In the genomic region with DNA sequence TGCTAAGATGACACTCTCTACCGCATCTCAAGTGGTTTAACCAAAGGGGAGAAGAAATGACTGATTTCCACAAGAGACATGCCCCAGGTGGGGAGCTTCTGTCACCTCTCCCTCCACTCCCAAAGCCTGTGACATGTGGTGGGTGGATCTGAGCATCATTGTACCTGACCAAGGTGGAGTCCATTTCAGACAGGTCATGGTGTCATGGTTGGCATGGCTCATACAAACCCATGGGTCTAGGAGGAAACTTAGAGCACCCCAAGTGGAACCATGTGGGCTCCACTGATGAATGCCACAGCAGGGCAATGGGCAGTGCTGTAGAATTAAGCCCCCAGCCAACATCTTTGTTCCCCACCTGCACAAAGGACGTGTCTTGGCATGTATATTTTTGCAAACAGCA, we compare ENCODE assay signal across 28 cellular contexts.
"Had no signal": no experiment of that assay in that cellular context is flagged by ENCODE, and none has a peak within 500 bp of the region (broad histone marks: within the 10 kb centered on the region; RNA-seq: fewer than 3 reads in every experiment).

No MANE protein-coding gene starts in this region.

- H3K27me3 Mint-ChIP-seq: activated CD4-positive, alpha-beta memory T cell treated with anti-CD3 and anti-CD28 coated beads for 36 hours; activated CD8-positive, alpha-beta memory T cell treated with anti-CD3 and anti-CD28 coated beads, Interleukin-2, amount 10 ng/mL, durations not matched to agents 7 days and 5 days; activated naive CD8-positive, alpha-beta T cell treated with anti-CD3 and anti-CD28 coated beads, Interleukin-2, amount 10 ng/mL, durations not matched to agents 7 days and 5 days; central memory CD8-positive, alpha-beta T cell; naive B cell; T-helper 17 cell had no signal

- H3K36me3 Mint-ChIP-seq: activated CD8-positive, alpha-beta memory T cell treated with anti-CD3 and anti-CD28 coated beads, Interleukin-2, amount 10 ng/mL, durations not matched to agents 7 days and 5 days; activated naive CD8-positive, alpha-beta T cell treated with anti-CD3 and anti-CD28 coated beads, Interleukin-2, amount 10 ng/mL, durations not matched to agents 7 days and 5 days; neural progenitor cell had no signal

- H3K4me3 Mint-ChIP-seq: activated CD4-positive, alpha-beta memory T cell treated with anti-CD3 and anti-CD28 coated beads for 36 hours; activated CD8-positive, alpha-beta memory T cell treated with anti-CD3 and anti-CD28 coated beads, Interleukin-2, amount 10 ng/mL, durations not matched to agents 7 days and 5 days; activated naive CD8-positive, alpha-beta T cell treated with anti-CD3 and anti-CD28 coated beads, Interleukin-2, amount 10 ng/mL, durations not matched to agents 7 days and 5 days; central memory CD8-positive, alpha-beta T cell; neural progenitor cell; T-helper 17 cell had no signal

- H3K27ac Mint-ChIP-seq: activated CD4-positive, alpha-beta memory T cell treated with anti-CD3 and anti-CD28 coated beads for 36 hours; activated CD8-positive, alpha-beta memory T cell treated with anti-CD3 and anti-CD28 coated beads, Interleukin-2, amount 10 ng/mL, durations not matched to agents 7 days and 5 days; activated naive CD8-positive, alpha-beta T cell treated with anti-CD3 and anti-CD28 coated beads, Interleukin-2, amount 10 ng/mL, durations not matched to agents 7 days and 5 days; neural progenitor cell; T-helper 17 cell had no signal

- H3K36me3 ChIP-seq: breast epithelium, gastroesophageal sphincter, heart left ventricle, lower lobe of right lung, neural progenitor cell, ovary, prostate gland, thyroid gland had no signal

- H3K27me3 ChIP-seq: breast epithelium, gastroesophageal sphincter, heart left ventricle, neural progenitor cell, ovary, thyroid gland had no signal

- FAIRE-seq: colon, keratinocyte had no signal

- DNase-seq: activated CD4-positive, alpha-beta memory T cell treated with anti-CD3 and anti-CD28 coated beads for 36 hours; activated CD8-positive, alpha-beta memory T cell treated with anti-CD3 and anti-CD28 coated beads, Interleukin-2, amount 10 ng/mL, durations not matched to agents 7 days and 5 days; activated naive CD4-positive, alpha-beta T cell; activated naive CD8-positive, alpha-beta T cell treated with anti-CD3 and anti-CD28 coated beads, Interleukin-2, amount 10 ng/mL, durations not matched to agents 7 days and 5 days; activated T-cell treated with anti-CD3 and anti-CD28 coated beads for 4 hours; amniotic stem cell; heart left ventricle; lower lobe of right lung; mesendoderm; mucosa of descending colon; naive B cell; ovary; stimulated activated CD4-positive, alpha-beta T cell treated with anti-CD3 and anti-CD28 coated beads, Interleukin-2, amount 100 ng/mL, for 48 hours; stimulated activated CD8-positive, alpha-beta memory T cell treated with anti-CD3 and anti-CD28 coated beads, Interleukin-4, amount 100 ng/mL, for 48 hours; stimulated activated naive CD4-positive, alpha-beta T cell; substantia nigra; T-helper 17 cell; thyroid gland had no signal

- H3K27ac ChIP-seq: gastroesophageal sphincter, heart left ventricle, lower lobe of right lung, neural progenitor cell, ovary, prostate gland, thyroid gland, VCaP had no signal

- H3K4me3 ChIP-seq: breast epithelium, gastroesophageal sphincter, heart left ventricle, lower lobe of right lung, mucosa of descending colon, neural progenitor cell, ovary, prostate gland, thyroid gland had no signal

- H3K9me3 Mint-ChIP-seq: activated CD4-positive, alpha-beta memory T cell treated with anti-CD3 and anti-CD28 coated beads for 36 hours; activated naive CD8-positive, alpha-beta T cell treated with anti-CD3 and anti-CD28 coated beads, Interleukin-2, amount 10 ng/mL, durations not matched to agents 7 days and 5 days; activated T-helper 2 cell treated with anti-CD3 and anti-CD28 coated beads, Interferon-gamma antibody, Interleukin-2, Interleukin-4, amounts not matched to agents 10 μg/mL and 5 μg/mL and 100 μg/mL, durations not matched to agents 14 hours and 24 hours and 36 hours; central memory CD8-positive, alpha-beta T cell; naive B cell; neural progenitor cell had no signal

- ATAC-seq: activated CD4-positive, CD25-positive, alpha-beta regulatory T cell treated with anti-CD3 and anti-CD28 coated beads, Interleukin-2, amount 50 U/mL, for 24 hours; activated CD8-positive, alpha-beta memory T cell treated with anti-CD3 and anti-CD28 coated beads, Interleukin-2, amount 10 ng/mL, durations not matched to agents 7 days and 5 days; gastroesophageal sphincter; heart left ventricle; lower lobe of right lung; mucosa of descending colon; T-helper 17 cell had no signal

- H3K9me3 ChIP-seq: breast epithelium, gastroesophageal sphincter, heart left ventricle, lower lobe of right lung, mucosa of descending colon, ovary, prostate gland, thyroid gland had no signal
